In genomic region chr16:64659863-64660262, GRCh38 we compare ENCODE assay signal across 32 cellular contexts.
"Had no signal": no experiment of that assay in that cellular context is flagged by ENCODE, and none has a peak within 500 bp of the region (broad histone marks: within the 10 kb centered on the region; RNA-seq: fewer than 3 reads in every experiment).

No MANE protein-coding gene starts in this region.

- H3K4me3 ChIP-seq: MG63 had no signal

- H3K36me3 ChIP-seq: MG63 had no signal

- H3K27me3 ChIP-seq: MG63 had no signal

- DNase-seq: Karpas-422, Kasumi-1, MG63, MM.1S, MV-4-11, NCI-H1048, NCI-H1092, NCI-H1092 treated with DMSO at 0.1 percent for 48 hours, NCI-H1105, NCI-H1105 treated with DMSO at 0.1 percent for 48 hours, NCI-H1417, NCI-H1417 treated with DMSO at 0.1 percent for 48 hours, NCI-H1436, NCI-H1436 treated with DMSO at 0.1 percent for 48 hours, NCI-H146, NCI-H1694, NCI-H1694 treated with DMSO at 0.1 percent for 48 hours, NCI-H187, NCI-H187 treated with DMSO at 0.1 percent for 48 hours, NCI-H1930, NCI-H2029, NCI-H2029 treated with DMSO at 0.1 percent for 48 hours, NCI-H2081, NCI-H2081 treated with DMSO at 0.1 percent for 48 hours, NCI-H2107, NCI-H2227 treated with DMSO at 0.1 percent for 48 hours, NCI-H226, NCI-H345, NCI-H446, NCI-H446 treated with DMSO at 0.1 percent for 48 hours, NCI-H510A, NCI-H510A treated with DMSO at 0.1 percent for 48 hours had no signal

- H3K9me3 ChIP-seq: MG63 had no signal
